Comparison of ENCODE assay signal across 8 cellular contexts in the genomic region with DNA sequence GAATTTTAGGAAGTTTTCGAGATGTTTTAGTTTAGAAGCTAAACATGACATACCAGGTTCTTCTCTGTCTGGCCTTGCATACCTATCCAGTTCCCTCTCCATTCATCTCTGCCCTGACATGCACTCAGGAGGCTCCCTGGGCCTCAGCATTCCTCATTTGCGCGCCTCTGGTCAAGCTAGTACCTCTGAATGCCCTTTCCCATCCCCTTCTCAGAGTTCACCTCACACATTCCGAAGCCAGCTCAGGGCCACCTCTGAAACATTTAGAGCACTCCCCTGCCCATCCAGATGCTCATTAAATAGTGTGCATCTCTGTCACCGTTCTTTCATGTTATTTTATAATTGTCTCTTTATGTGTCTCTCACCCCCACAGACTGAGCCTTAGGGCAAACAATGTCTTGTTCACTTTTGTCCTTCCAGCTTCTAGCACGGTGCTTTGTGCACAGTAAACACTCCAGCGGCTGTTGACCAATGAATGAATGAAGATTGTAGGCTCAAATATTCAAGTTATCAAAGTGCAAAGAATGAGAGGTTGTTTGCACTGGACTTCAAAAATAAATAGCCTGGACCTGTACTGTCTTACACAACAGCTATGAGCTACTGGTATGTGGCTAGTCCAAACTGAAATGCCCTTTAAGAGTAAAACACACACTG. TPM values are rescaled to one million over a fixed set of nuclear protein-coding genes. Genes with fewer than 3 reads are reported as not detected.
DNase-seq lines count a peak whose midpoint lies in the region; ATAC-seq and TF ChIP-seq lines count a peak whose summit lies in the region.

No MANE protein-coding gene starts in this region.

- no peaks in the 10 kb centered on the region for H3K36me3 Mint-ChIP-seq in stimulated activated effector memory CD8-positive, alpha-beta T cell treated with anti-CD3 and anti-CD28 coated beads, Interleukin-12 subunit alpha, Interleukin-12 subunit beta, amount 100 ng/mL, for 72 hours

- no peaks in the 10 kb centered on the region for H3K9me3 Mint-ChIP-seq in stimulated activated effector memory CD8-positive, alpha-beta T cell treated with anti-CD3 and anti-CD28 coated beads, Interleukin-12 subunit alpha, Interleukin-12 subunit beta, amount 100 ng/mL, for 72 hours

- no peak overlapping the region for H3K27ac Mint-ChIP-seq in stimulated activated effector memory CD8-positive, alpha-beta T cell treated with anti-CD3 and anti-CD28 coated beads, Interleukin-12 subunit alpha, Interleukin-12 subunit beta, amount 100 ng/mL, for 72 hours

- no peak overlapping the region for H3K4me3 ChIP-seq in SK-N-SH (ENCODE audit: low read depth in 2 of 2, low read length in 1 of 2)
- peak overlapping the region; percentile 72 for H3K4me3 ChIP-seq in hepatocyte

- no peaks in the 10 kb centered on the region for H3K79me2 ChIP-seq in SK-N-SH (ENCODE audit: insufficient read depth)
- peaks cover 36% of the 10 kb centered on the region for H3K79me2 ChIP-seq in hepatocyte

- H3K9me3 ChIP-seq in SK-N-SH (no peaks in the 10 kb centered on the region), hepatocyte (ENCODE audit: low read depth) (no peaks in the 10 kb centered on the region)

- ATAC-seq in SK-N-SH treated with all-trans-retinoic acid at 6 μM for 48 hours (no peak), GM18502 (IDR thresholded peaks at IDR 0.05; ENCODE audit: poor library complexity, unreplicated experiment) (no peak), GM19467 (IDR thresholded peaks at IDR 0.05; ENCODE audit: unreplicated experiment) (no peak), GM21737 (IDR thresholded peaks at IDR 0.05; ENCODE audit: unreplicated experiment) (no peak)
- ATAC-seq in stimulated activated effector memory CD8-positive, alpha-beta T cell treated with anti-CD3 and anti-CD28 coated beads, Interleukin-12 subunit alpha, Interleukin-12 subunit beta, amount 100 ng/mL, for 72 hours: no peak

- H3K27ac ChIP-seq in SK-N-SH (ENCODE audit: low read depth in 2 of 2, low read length in 1 of 2) (no peak overlapping the region), hepatocyte (peak overlapping the region; percentile 88)

- H3K4me1 ChIP-seq in SK-N-SH (ENCODE audit: control insufficient read depth in 1 of 2, insufficient read depth in 2 of 2, low read depth in 1 of 2, low read length in 1 of 2) (peaks cover 0 to 28% of the 10 kb centered on the region in 2 experiments; a peak in 1 of 4 replicates), hepatocyte (ENCODE audit: insufficient read depth) (peaks cover 35% of the 10 kb centered on the region)

- H2AFZ ChIP-seq in SK-N-SH (ENCODE audit: low read depth): no peak overlapping the region; the same call in 1 of the 2 replicates
- no peak overlapping the region for H2AFZ ChIP-seq in hepatocyte

- DNase-seq in SK-N-SH (no peak), SHP77 treated with DMSO at 0.1 percent for 48 hours (lab: John Stamatoyannopoulos, UW) (peak; percentile 58), hepatocyte (ENCODE audit: low spot score) (peak; percentile 35)
- DNase-seq in stimulated activated effector memory CD8-positive, alpha-beta T cell treated with anti-CD3 and anti-CD28 coated beads, Interleukin-12 subunit alpha, Interleukin-12 subunit beta, amount 100 ng/mL, for 72 hours (ENCODE audit: low spot score in 2 of 2): no peak

- H3F3A ChIP-seq in SK-N-SH (replicated peaks; ENCODE audit: insufficient read depth): no peaks in the 10 kb centered on the region

- H4K20me1 ChIP-seq in SK-N-SH (ENCODE audit: insufficient read depth): no peaks in the 10 kb centered on the region
- peaks cover 25% of the 10 kb centered on the region for H4K20me1 ChIP-seq in hepatocyte (ENCODE audit: insufficient read depth, poor library complexity, severe bottlenecking)

- peak overlapping the region; percentile 93 for H3K4me3 Mint-ChIP-seq in stimulated activated effector memory CD8-positive, alpha-beta T cell treated with anti-CD3 and anti-CD28 coated beads, Interleukin-12 subunit alpha, Interleukin-12 subunit beta, amount 100 ng/mL, for 72 hours

- no peak for TF ChIP-seq RAD21 in SK-N-SH (IDR thresholded peaks at IDR 0.05; ENCODE audit: low read length)

- H3K9me2 ChIP-seq in SK-N-SH: no peaks in the 10 kb centered on the region
- no peaks in the 10 kb centered on the region for H3K9me2 ChIP-seq in hepatocyte (replicated peaks; ENCODE audit: insufficient read depth)

- CTCF ChIA-PET in SK-N-SH (lab: Yijun Ruan, JAX): interaction anchor here (1.0 to 3.3 kb wide), 6 partner anchors 14 to 134 kb away, joined by 3 to 12 read pairs (median 4); no protein-coding TSS in a partner anchor

- H3K4me2 ChIP-seq in SK-N-SH: peak overlapping the region; percentile 92
- peak overlapping the region; percentile 85 for H3K4me2 ChIP-seq in hepatocyte

- TF ChIP-seq CTCF in SK-N-SH (IDR thresholded peaks at IDR 0.05): no peak
- TF ChIP-seq CTCF in hepatocyte (IDR thresholded peaks at IDR 0.05; ENCODE audit: poor library complexity): no peak

- no peaks in the 10 kb centered on the region for H3K27me3 ChIP-seq in SK-N-SH (ENCODE audit: insufficient read depth)
- no peaks in the 10 kb centered on the region for H3K27me3 ChIP-seq in hepatocyte

- H3K36me3 ChIP-seq in SK-N-SH (replicated peaks in 1 of 2; ENCODE audit: control insufficient read depth in 1 of 2, insufficient read depth in 2 of 2, low read length in 1 of 2): no peaks in the 10 kb centered on the region
- no peaks in the 10 kb centered on the region for H3K36me3 ChIP-seq in hepatocyte (replicated peaks; ENCODE audit: insufficient read depth, low read depth)

- no peak for TF ChIP-seq EP300 in SK-N-SH (IDR thresholded peaks at IDR 0.05; ENCODE audit: borderline replicate concordance in 1 of 2, low read depth in 1 of 2, low read length in 1 of 2)

- POLR2A ChIA-PET in SK-N-SH (lab: Yijun Ruan, JAX): no interaction called here

- H3K4me1 Mint-ChIP-seq in stimulated activated effector memory CD8-positive, alpha-beta T cell treated with anti-CD3 and anti-CD28 coated beads, Interleukin-12 subunit alpha, Interleukin-12 subunit beta, amount 100 ng/mL, for 72 hours: peaks cover 37% of the 10 kb centered on the region

- 85% methylated on average over 7 of the region's 7 CpGs for WGBS in SK-N-SH (ENCODE audit: low lambda C conversion rate)
- WGBS in hepatocyte (ENCODE audit: low lambda C conversion rate, missing lambda C conversion rate): 47% methylated on average over 7 of the region's 7 CpGs

- no peak overlapping the region for H3K9ac ChIP-seq in SK-N-SH

TF ChIP-seq in SK-N-SH, 30 proteins besides CTCF, POLR2A, EP300 and RAD21 (continues in another document):
- no peak for TF ChIP-seq GABPA (IDR thresholded peaks at IDR 0.05; ENCODE audit: low read depth)
- TF ChIP-seq, protein P1, sequence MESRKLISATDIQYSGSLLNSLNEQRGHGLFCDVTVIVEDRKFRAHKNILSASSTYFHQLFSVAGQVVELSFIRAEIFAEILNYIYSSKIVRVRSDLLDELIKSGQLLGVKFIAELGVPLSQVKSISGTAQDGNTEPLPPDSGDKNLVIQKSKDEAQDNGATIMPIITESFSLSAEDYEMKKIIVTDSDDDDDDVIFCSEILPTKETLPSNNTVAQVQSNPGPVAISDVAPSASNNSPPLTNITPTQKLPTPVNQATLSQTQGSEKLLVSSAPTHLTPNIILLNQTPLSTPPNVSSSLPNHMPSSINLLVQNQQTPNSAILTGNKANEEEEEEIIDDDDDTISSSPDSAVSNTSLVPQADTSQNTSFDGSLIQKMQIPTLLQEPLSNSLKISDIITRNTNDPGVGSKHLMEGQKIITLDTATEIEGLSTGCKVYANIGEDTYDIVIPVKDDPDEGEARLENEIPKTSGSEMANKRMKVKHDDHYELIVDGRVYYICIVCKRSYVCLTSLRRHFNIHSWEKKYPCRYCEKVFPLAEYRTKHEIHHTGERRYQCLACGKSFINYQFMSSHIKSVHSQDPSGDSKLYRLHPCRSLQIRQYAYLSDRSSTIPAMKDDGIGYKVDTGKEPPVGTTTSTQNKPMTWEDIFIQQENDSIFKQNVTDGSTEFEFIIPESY (IDR thresholded peaks at IDR 0.05; ENCODE audit: borderline replicate concordance, low read depth): no peak
- no peak for TF ChIP-seq NRF1 (IDR thresholded peaks at IDR 0.05; ENCODE audit: low read depth, low read length)
- no peak for TF ChIP-seq NFIC (IDR thresholded peaks at IDR 0.05; ENCODE audit: borderline replicate concordance)
- TF ChIP-seq YY1 (IDR thresholded peaks at IDR 0.05; ENCODE audit: low read depth): no peak
- no peak for TF ChIP-seq MEF2A (IDR thresholded peaks at IDR 0.05; ENCODE audit: borderline replicate concordance, low read depth)
- no peak for TF ChIP-seq TEAD4 (IDR thresholded peaks at IDR 0.05; ENCODE audit: borderline replicate concordance, insufficient read depth)
- TF ChIP-seq FOXJ3 (CRISPR knock-in tag; IDR thresholded peaks at IDR 0.05): no peak
- TF ChIP-seq ELF1 (IDR thresholded peaks at IDR 0.05): no peak

TF ChIP-seq in SK-N-SH treated with all-trans-retinoic acid at 6 μM for 48 hours, 23 proteins besides CTCF, POLR2A, EP300 and RAD21 (continues in another document):
- no peak for TF ChIP-seq RARB (CRISPR knock-in tag; IDR thresholded peaks at IDR 0.05)
- no peak for TF ChIP-seq GLIS3 (CRISPR knock-in tag; IDR thresholded peaks at IDR 0.05)
- TF ChIP-seq ARNTL (CRISPR knock-in tag; IDR thresholded peaks at IDR 0.05; ENCODE audit: borderline replicate concordance, low read depth): no peak
- TF ChIP-seq PATZ1 (CRISPR knock-in tag; IDR thresholded peaks at IDR 0.05; ENCODE audit: borderline replicate concordance): no peak
- TF ChIP-seq ZFP30 (CRISPR knock-in tag; IDR thresholded peaks at IDR 0.05): no peak
- TF ChIP-seq ZNF8 (CRISPR knock-in tag; IDR thresholded peaks at IDR 0.05): no peak
- TF ChIP-seq OSR1 (CRISPR knock-in tag; IDR thresholded peaks at IDR 0.05): no peak
- no peak for TF ChIP-seq ISL1 (CRISPR knock-in tag; IDR thresholded peaks at IDR 0.05)
- TF ChIP-seq ZFP3 (CRISPR knock-in tag; IDR thresholded peaks at IDR 0.05): no peak

RNA-seq across cellular contexts. Expression of gene DHCR24, which starts 1.2 kb away (rescaled TPM):
- polyA plus RNA-seq in SK-N-SH (2012; rRNA removed) (4.3 and 7.1 TPM in 2 replicates), hepatocyte (242 and 318 TPM in 2 replicates)
- polyA plus RNA-seq in SK-N-SH (2012; cell fraction: cytosol; rRNA removed): 3.5 and 5.3 TPM in 2 replicates
- polyA plus RNA-seq in SK-N-SH (2012; cell fraction: nucleus; rRNA removed): 3.1 and 4.0 TPM in 2 replicates
- 282 and 297 TPM in 2 replicates for total RNA-seq in hepatocyte

Comparison
In these comparisons a context has a peak if more than half of its experiments do, and no peak if none do; other contexts are left out.
1. DNase-seq: peak in SHP77 treated with DMSO at 0.1 percent for 48 hours (single experiment) and hepatocyte (single experiment); none in SK-N-SH (single experiment) and stimulated activated effector memory CD8-positive, alpha-beta T cell treated with anti-CD3 and anti-CD28 coated beads, Interleukin-12 subunit alpha, Interleukin-12 subunit beta, amount 100 ng/mL, for 72 hours (0 of 2).
2. RNA of gene DHCR24, which starts 1.2 kb away (polyA plus RNA-seq): 242 to 318 TPM in hepatocyte; 3.1 to 7.1 TPM in SK-N-SH; every median in the first group is over 10 times any median in the second.